In genomic region chr10:124557648-124558338, GRCh38 we compare ENCODE assay signal across 22 cellular contexts.
A peak's percentile ranks its signal among the peaks of the same experiment; 100 is the strongest.
DNase-seq lines count a peak whose midpoint lies in the region; ATAC-seq, FAIRE-seq and TF ChIP-seq lines count a peak whose summit lies in the region.
"Had no signal": no experiment of that assay in that cellular context is flagged by ENCODE, and none has a peak within 500 bp of the region (broad histone marks: within the 10 kb centered on the region; RNA-seq: fewer than 3 reads in every experiment).

No MANE protein-coding gene starts in this region.

- no peak overlapping the region for H3K4me2 ChIP-seq in HepG2 (ENCODE audit: low read depth, low read length)
- H3K4me2 ChIP-seq in Karpas-422 (ENCODE audit: low read depth, low read length, poor library complexity, severe bottlenecking) = no peak overlapping the region

- H2AFZ ChIP-seq in HepG2 (ENCODE audit: low read length) = no peak overlapping the region
- H2AFZ ChIP-seq in Karpas-422 (ENCODE audit: low read length) = no peak overlapping the region
- H2AFZ ChIP-seq: parathyroid adenoma had no signal

- no peaks in the 10 kb centered on the region for H3K36me3 Mint-ChIP-seq in immature natural killer cell

- TF ChIP-seq RAD21 in HepG2 (CRISPR knock-in tag; IDR thresholded peaks at IDR 0.05) = no peak

- no peak for TF ChIP-seq CTCF in right lobe of liver (IDR thresholded peaks at IDR 0.05)
- no peak for TF ChIP-seq CTCF in HepG2 (CRISPR knock-in tag; IDR thresholded peaks at IDR 0.05)
- no peak for TF ChIP-seq CTCF in vagina (IDR thresholded peaks at IDR 0.05)

- H3K9me3 ChIP-seq in right lobe of liver = no peaks in the 10 kb centered on the region
- no peaks in the 10 kb centered on the region for H3K9me3 ChIP-seq in HepG2 (ENCODE audit: low read length)
- H3K9me3 ChIP-seq in vagina = no peaks in the 10 kb centered on the region
- no peaks in the 10 kb centered on the region for H3K9me3 ChIP-seq in Karpas-422 (ENCODE audit: low read length)
- H3K9me3 ChIP-seq: BE2C had no signal

- in situ Hi-C loops in HepG2 (cut with HindIII; ENCODE audit: extremely low pct_ligation_motif_present, low pct_unique_long_range_greater_than_20kb) = no loop called here

- H3K4me1 ChIP-seq in right lobe of liver (peaks cover 0 to 7% (median 0%) of the 10 kb centered on the region in 4 donors), HepG2 (ENCODE audit: insufficient read depth, low read length) (peaks cover 22% of the 10 kb centered on the region), vagina (peaks cover 55% of the 10 kb centered on the region), Karpas-422 (ENCODE audit: low read length) (peaks cover 45% of the 10 kb centered on the region)
- H3K4me1 ChIP-seq: BE2C, parathyroid adenoma had no signal

- POLR2A ChIA-PET in HepG2 (lab: Yijun Ruan, JAX) = no interaction called here

- H3K9ac ChIP-seq in HepG2 (ENCODE audit: insufficient read depth, low read depth, low read length) (no peak overlapping the region), Karpas-422 (ENCODE audit: low read length) (no peak overlapping the region)
- H3K9ac ChIP-seq: parathyroid adenoma had no signal

- TF ChIP-seq EP300 in HepG2 (IDR thresholded peaks at IDR 0.05; ENCODE audit: low read depth in 2 of 2, low read length in 2 of 2) = no peak
- TF ChIP-seq EP300 in HepG2 (CRISPR knock-in tag; IDR thresholded peaks at IDR 0.05; ENCODE audit: borderline replicate concordance) = no peak

- CTCF ChIA-PET in HepG2 (lab: Yijun Ruan, JAX; ENCODE audit: low intra/inter-chr PET ratio, low total read pairs) = no interaction called here

- TF ChIP-seq POLR2A in right lobe of liver (IDR thresholded peaks at IDR 0.05) (no peak), HepG2 (IDR thresholded peaks at IDR 0.05; ENCODE audit: insufficient read depth in 1 of 2, low read depth in 2 of 2, low read length in 2 of 2) (no peak), vagina (IDR thresholded peaks at IDR 0.05) (no peak)

- no peak overlapping the region for H3K4me3 Mint-ChIP-seq in immature natural killer cell
- H3K4me3 Mint-ChIP-seq: activated CD8-positive, alpha-beta T cell treated with anti-CD3 and anti-CD28 coated beads, Interleukin-2, amount 10 ng/mL, durations not matched to agents 7 days and 5 days; activated naive CD4-positive, alpha-beta T cell treated with anti-CD3 and anti-CD28 coated beads for 36 hours; activated T-cell treated with anti-CD3 and anti-CD28 coated beads, Interleukin-2, amount 50 U/mL, for 24 hours; memory B cell; naive thymus-derived CD8-positive, alpha-beta T cell had no signal

- ATAC-seq in right lobe of liver (peak in 2 of 4 donors; percentile 14 to 29), HepG2 (no peak), left cardiac atrium (peak in 1 of 2 donors; percentile 41)
- ATAC-seq: activated CD8-positive, alpha-beta T cell treated with anti-CD3 and anti-CD28 coated beads, Interleukin-2, amount 10 ng/mL, durations not matched to agents 7 days and 5 days; naive thymus-derived CD8-positive, alpha-beta T cell had no signal

- intact Hi-C loops in right lobe of liver (cut with DNase I) (no loop called here), HepG2 (cut with micrococcal nuclease; ENCODE audit: unreplicated experiment) (no loop called here), left cardiac atrium (cut with DNase I) (no loop called here), vagina (cut with DNase I) (no loop called here)

- no peaks in the 10 kb centered on the region for H3K4me1 Mint-ChIP-seq in immature natural killer cell

- H3K9me3 Mint-ChIP-seq in immature natural killer cell = peaks cover 0 to 4% (median 0%) of the 10 kb centered on the region in 6 donors
- H3K9me3 Mint-ChIP-seq: activated naive CD4-positive, alpha-beta T cell treated with anti-CD3 and anti-CD28 coated beads for 36 hours; activated T-cell treated with anti-CD3 and anti-CD28 coated beads, Interleukin-2, amount 50 U/mL, for 24 hours had no signal

- WGBS in right lobe of liver (ENCODE audit: insufficient coverage, low coverage, low lambda C conversion rate, missing lambda C conversion rate) = no CpG with 5 or more reads among the region's 16 CpGs
- 70% methylated on average over 2 of the region's 16 CpGs for WGBS in HepG2 (ENCODE audit: low lambda C conversion rate)

- H3K27ac ChIP-seq in right lobe of liver = no peak overlapping the region
- H3K27ac ChIP-seq in HepG2 (ENCODE audit: extremely low read length, insufficient read depth, low read length) = no peak overlapping the region
- peak overlapping the region; percentile 46 for H3K27ac ChIP-seq in vagina
- H3K27ac ChIP-seq in Karpas-422 (ENCODE audit: low read length) = no peak overlapping the region
- H3K27ac ChIP-seq: skin epidermis had no signal

- H4K20me1 ChIP-seq in HepG2 (ENCODE audit: insufficient read depth, low read length) (no peaks in the 10 kb centered on the region), Karpas-422 (ENCODE audit: insufficient read depth, low read depth, low read length) (peaks cover 59% of the 10 kb centered on the region; the same call in 1 of the 2 replicates)

- H3K27ac Mint-ChIP-seq in immature natural killer cell = no peak overlapping the region
- H3K27ac Mint-ChIP-seq: activated CD8-positive, alpha-beta T cell treated with anti-CD3 and anti-CD28 coated beads, Interleukin-2, amount 10 ng/mL, durations not matched to agents 7 days and 5 days; activated naive CD4-positive, alpha-beta T cell treated with anti-CD3 and anti-CD28 coated beads for 36 hours; activated T-cell treated with anti-CD3 and anti-CD28 coated beads, Interleukin-2, amount 50 U/mL, for 24 hours; memory B cell; naive thymus-derived CD8-positive, alpha-beta T cell had no signal

- DNase-seq in right lobe of liver = peak in 2 of 3 donors; percentile 17 to 44
- no peak for DNase-seq in HepG2 (ENCODE audit: low spot score)
- DNase-seq in left cardiac atrium = peak; percentile 16
- DNase-seq in pons (ENCODE audit: low spot score) = peak; percentile 83
- DNase-seq in vagina (ENCODE audit: extremely low spot score in 2 of 2) = no peak
- DNase-seq in immature natural killer cell = no peak
- no peak for DNase-seq in NCI-H2227 treated with DMSO at 0.1 percent for 48 hours (lab: John Stamatoyannopoulos, UW)
- DNase-seq in Karpas-422 = no peak
- DNase-seq: activated CD8-positive, alpha-beta T cell treated with anti-CD3 and anti-CD28 coated beads, Interleukin-2, amount 10 ng/mL, durations not matched to agents 7 days and 5 days; activated naive CD4-positive, alpha-beta T cell treated with anti-CD3 and anti-CD28 coated beads for 36 hours; activated T-cell treated with anti-CD3 and anti-CD28 coated beads, Interleukin-2, amount 50 U/mL, for 24 hours; BE2C; cerebellar nuclear complex; NCI-H1417 treated with DMSO at 0.1 percent for 48 hours; NCI-H2107; NCI-H510A; stimulated activated CD4-positive, alpha-beta T cell treated with anti-CD3 and anti-CD28 coated beads, Interleukin-4, amount 100 ng/mL, for 24 hours had no signal

- peaks cover 0 to 2% (median 0%) of the 10 kb centered on the region in 3 donors for H3K27me3 Mint-ChIP-seq in immature natural killer cell (ENCODE audit: low read depth in 3 of 3)
- H3K27me3 Mint-ChIP-seq: activated T-cell treated with anti-CD3 and anti-CD28 coated beads, Interleukin-2, amount 50 U/mL, for 24 hours; memory B cell; naive thymus-derived CD8-positive, alpha-beta T cell had no signal

- H3K27me3 ChIP-seq in right lobe of liver = no peaks in the 10 kb centered on the region
- no peaks in the 10 kb centered on the region for H3K27me3 ChIP-seq in HepG2 (ENCODE audit: control insufficient read depth in 1 of 2, insufficient read depth in 2 of 2, low read length in 2 of 2)
- no peaks in the 10 kb centered on the region for H3K27me3 ChIP-seq in vagina
- no peaks in the 10 kb centered on the region for H3K27me3 ChIP-seq in Karpas-422 (ENCODE audit: low read length)
- H3K27me3 ChIP-seq: BE2C had no signal

- no TSS peak for BruUV-seq in HepG2 (replicated peaks; lab: Mats Ljungman, UMichigan)

- no peaks in the 10 kb centered on the region for H3K9me2 ChIP-seq in Karpas-422 (replicated peaks; ENCODE audit: insufficient read depth, low read length)

- no peak for FAIRE-seq in HepG2 (lab: Jason Lieb, UNC)
- FAIRE-seq: islet of Langerhans had no signal

- H3K4me3 ChIP-seq in right lobe of liver = no peak overlapping the region
- no peak overlapping the region for H3K4me3 ChIP-seq in HepG2 (replicated peaks in 1 of 3; ENCODE audit: insufficient read depth in 1 of 3, low read depth in 2 of 3, low read length in 3 of 3)
- H3K4me3 ChIP-seq in vagina = no peak overlapping the region
- H3K4me3 ChIP-seq in Karpas-422 (ENCODE audit: low read length) = no peak overlapping the region
- H3K4me3 ChIP-seq: skin epidermis had no signal

- no peaks in the 10 kb centered on the region for H3K79me2 ChIP-seq in HepG2 (ENCODE audit: insufficient read depth, low read length)
- H3K79me2 ChIP-seq in Karpas-422 (ENCODE audit: low read length) = peaks cover 96% of the 10 kb centered on the region
- H3K79me2 ChIP-seq: parathyroid adenoma had no signal

- H3K36me3 ChIP-seq in right lobe of liver = no peaks in the 10 kb centered on the region
- no peaks in the 10 kb centered on the region for H3K36me3 ChIP-seq in HepG2 (replicated peaks in 1 of 2; ENCODE audit: control insufficient read depth in 1 of 2, insufficient read depth in 2 of 2, low read length in 2 of 2)
- no peaks in the 10 kb centered on the region for H3K36me3 ChIP-seq in vagina
- peaks cover 71% of the 10 kb centered on the region for H3K36me3 ChIP-seq in Karpas-422 (ENCODE audit: insufficient read depth, low read length)
- H3K36me3 ChIP-seq: BE2C had no signal

TF ChIP-seq in HepG2, 621 proteins besides CTCF, POLR2A, EP300 and RAD21 (continues in another document):
- TF ChIP-seq ZNF24 (IDR thresholded peaks at IDR 0.05) (no peak), SNRNP70 (IDR thresholded peaks at IDR 0.05; ENCODE audit: low read depth, low read length) (no peak), JDP2 (CRISPR knock-in tag; IDR thresholded peaks at IDR 0.05; ENCODE audit: borderline replicate concordance) (no peak)

Comparison
In these comparisons a context has a peak if more than half of its experiments do, and no peak if none do; other contexts are left out.
1. DNase-seq: peak in right lobe of liver (2 of 3), left cardiac atrium (single experiment) and pons (single experiment); none in HepG2 (single experiment), vagina (0 of 2), immature natural killer cell (0 of 3), NCI-H2227 treated with DMSO at 0.1 percent for 48 hours (single experiment) and Karpas-422 (single experiment).